Comparison of ENCODE assay signal across 2 cellular contexts in genomic region chr5:64407103-64407825, GRCh38.
TF ChIP-seq lines count a peak whose summit lies in the region.
"Not testable (repeated sequence)": the region's sequence is repeated elsewhere in the genome, so short reads cannot be mapped to it uniquely, and the experiment has no call there.

No MANE protein-coding gene starts in this region.

TF ChIP-seq in H1, 55 proteins besides CTCF, POLR2A, EP300 and RAD21:
- TF ChIP-seq ASH2L (IDR thresholded peaks at IDR 0.05; ENCODE audit: low read length) (peak; percentile 53), YY1 (IDR thresholded peaks at IDR 0.05; ENCODE audit: low read depth, low read length) (0 out of 2 replicates have a peak, but pooled peaks have one; percentile 13), TEAD4 (IDR thresholded peaks at IDR 0.05; ENCODE audit: low read depth, low read length) (peak; percentile 66; the same call in 1 of the 2 replicates)
TF ChIP-seq in H1: peak in this region for 3; not testable (repeated sequence) for 52.

TF ChIP-seq in HepG2, 621 proteins besides CTCF, POLR2A, EP300 and RAD21:
- TF ChIP-seq FOXA1 (IDR thresholded peaks at IDR 0.05): not testable (repeated sequence)
- TF ChIP-seq FOXA1 (CRISPR knock-in tag; IDR thresholded peaks at IDR 0.05): peak; percentile 56
- TF ChIP-seq, protein P1, sequence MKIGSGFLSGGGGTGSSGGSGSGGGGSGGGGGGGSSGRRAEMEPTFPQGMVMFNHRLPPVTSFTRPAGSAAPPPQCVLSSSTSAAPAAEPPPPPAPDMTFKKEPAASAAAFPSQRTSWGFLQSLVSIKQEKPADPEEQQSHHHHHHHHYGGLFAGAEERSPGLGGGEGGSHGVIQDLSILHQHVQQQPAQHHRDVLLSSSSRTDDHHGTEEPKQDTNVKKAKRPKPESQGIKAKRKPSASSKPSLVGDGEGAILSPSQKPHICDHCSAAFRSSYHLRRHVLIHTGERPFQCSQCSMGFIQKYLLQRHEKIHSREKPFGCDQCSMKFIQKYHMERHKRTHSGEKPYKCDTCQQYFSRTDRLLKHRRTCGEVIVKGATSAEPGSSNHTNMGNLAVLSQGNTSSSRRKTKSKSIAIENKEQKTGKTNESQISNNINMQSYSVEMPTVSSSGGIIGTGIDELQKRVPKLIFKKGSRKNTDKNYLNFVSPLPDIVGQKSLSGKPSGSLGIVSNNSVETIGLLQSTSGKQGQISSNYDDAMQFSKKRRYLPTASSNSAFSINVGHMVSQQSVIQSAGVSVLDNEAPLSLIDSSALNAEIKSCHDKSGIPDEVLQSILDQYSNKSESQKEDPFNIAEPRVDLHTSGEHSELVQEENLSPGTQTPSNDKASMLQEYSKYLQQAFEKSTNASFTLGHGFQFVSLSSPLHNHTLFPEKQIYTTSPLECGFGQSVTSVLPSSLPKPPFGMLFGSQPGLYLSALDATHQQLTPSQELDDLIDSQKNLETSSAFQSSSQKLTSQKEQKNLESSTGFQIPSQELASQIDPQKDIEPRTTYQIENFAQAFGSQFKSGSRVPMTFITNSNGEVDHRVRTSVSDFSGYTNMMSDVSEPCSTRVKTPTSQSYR (CRISPR knock-in tag; IDR thresholded peaks at IDR 0.05; ENCODE audit: borderline replicate concordance): peak; percentile 78; the same call in 1 of the 2 replicates
- TF ChIP-seq FOXA3 (CRISPR knock-in tag; IDR thresholded peaks at IDR 0.05): 0 out of 2 replicates have a peak, but pooled peaks have one; percentile 19
TF ChIP-seq in HepG2: peak in this region for 3; not testable (repeated sequence) for 618.
